In the genomic region with DNA sequence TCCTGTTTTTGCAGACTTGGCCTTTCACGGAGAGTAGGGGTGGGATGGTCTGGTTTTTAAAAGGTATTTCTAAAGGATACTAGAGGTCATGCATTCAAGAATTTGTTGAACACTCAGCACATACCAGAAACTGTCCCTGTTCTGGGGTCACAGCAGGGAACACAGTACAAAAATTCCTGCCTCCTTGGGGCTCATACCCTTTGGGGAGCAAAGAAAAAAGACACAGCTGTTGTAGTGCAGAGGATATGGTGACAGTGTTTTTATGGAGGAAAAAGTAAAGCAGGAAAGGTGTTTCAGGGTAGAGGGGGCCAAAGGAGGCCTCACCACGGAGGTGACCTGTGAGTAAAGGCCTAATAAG, we compare ENCODE assay signal across 13 cellular contexts. TPM values are rescaled to one million over a fixed set of nuclear protein-coding genes. Genes with fewer than 3 reads are reported as not detected.
A peak's percentile ranks its signal among the peaks of the same experiment; 100 is the strongest.
DNase-seq lines count a peak whose midpoint lies in the region; ATAC-seq and TF ChIP-seq lines count a peak whose summit lies in the region.
"Had no signal": no experiment of that assay in that cellular context is flagged by ENCODE, and none has a peak within 500 bp of the region (broad histone marks: within the 10 kb centered on the region; RNA-seq: fewer than 3 reads in every experiment).

No MANE protein-coding gene starts in this region.

- H3K27ac Mint-ChIP-seq in CD4-positive, alpha-beta T cell = peak overlapping the region; percentile 32
- peak overlapping the region; percentile 49 for H3K27ac Mint-ChIP-seq in T-helper 17 cell

- H3K4me3 ChIP-seq in mesenchymal stem cell (ENCODE audit: insufficient read depth in 1 of 2, low read depth in 1 of 2, low read length in 2 of 2) = no peak overlapping the region
- no peak overlapping the region for H3K4me3 ChIP-seq in SK-N-SH (ENCODE audit: low read depth in 2 of 2, low read length in 1 of 2)
- H3K4me3 ChIP-seq: thoracic aorta had no signal

- TF ChIP-seq EP300 in SK-N-SH (IDR thresholded peaks at IDR 0.05; ENCODE audit: borderline replicate concordance in 1 of 2, low read depth in 1 of 2, low read length in 1 of 2) = no peak

- no peaks in the 10 kb centered on the region for H3K9me3 ChIP-seq in CD4-positive, alpha-beta T cell (ENCODE audit: control insufficient read depth, low read length)
- no peaks in the 10 kb centered on the region for H3K9me3 ChIP-seq in T-helper 17 cell (ENCODE audit: control insufficient read depth, low read length, poor library complexity, severe bottlenecking)
- no peaks in the 10 kb centered on the region for H3K9me3 ChIP-seq in mesenchymal stem cell (ENCODE audit: control insufficient read depth, low read length)
- no peaks in the 10 kb centered on the region for H3K9me3 ChIP-seq in SK-N-SH
- H3K9me3 ChIP-seq: thoracic aorta had no signal

- H3K23ac ChIP-seq in mesenchymal stem cell (ENCODE audit: low read length in 2 of 2) = no peak overlapping the region

- H3K9me2 ChIP-seq in SK-N-SH = no peaks in the 10 kb centered on the region

- H3K36me3 Mint-ChIP-seq in CD4-positive, alpha-beta T cell (ENCODE audit: low read depth) = peaks cover 56% of the 10 kb centered on the region
- H3K36me3 Mint-ChIP-seq in T-helper 17 cell (ENCODE audit: low read depth) = peaks cover 6% of the 10 kb centered on the region

- H3K4me3 Mint-ChIP-seq in CD4-positive, alpha-beta T cell = no peak overlapping the region
- H3K4me3 Mint-ChIP-seq in T-helper 17 cell = peak overlapping the region; percentile 67

- H3K9me3 Mint-ChIP-seq in CD4-positive, alpha-beta T cell = no peaks in the 10 kb centered on the region
- H3K9me3 Mint-ChIP-seq: CD8-positive, alpha-beta memory T cell had no signal

- ATAC-seq in CD4-positive, alpha-beta T cell (ENCODE audit: poor library complexity) = no peak
- ATAC-seq in T-helper 17 cell (no peak), GM21737 (IDR thresholded peaks at IDR 0.05; ENCODE audit: unreplicated experiment) (no peak), GM18511 (IDR thresholded peaks at IDR 0.05; ENCODE audit: unreplicated experiment) (no peak)

- no peak overlapping the region for H3K18ac ChIP-seq in mesenchymal stem cell (ENCODE audit: low read depth in 1 of 2, low read length in 2 of 2)

- no peak overlapping the region for H4K91ac ChIP-seq in mesenchymal stem cell (ENCODE audit: low read length)

- peaks cover 33% of the 10 kb centered on the region for H3K79me2 ChIP-seq in SK-N-SH (ENCODE audit: insufficient read depth)

- no peak overlapping the region for H2AK5ac ChIP-seq in mesenchymal stem cell (ENCODE audit: low read length, severe bottlenecking)

- peaks cover 61% of the 10 kb centered on the region for H4K20me1 ChIP-seq in SK-N-SH (ENCODE audit: insufficient read depth)

- peaks cover 10% of the 10 kb centered on the region for H3K4me1 Mint-ChIP-seq in CD4-positive, alpha-beta T cell (ENCODE audit: low read depth)
- H3K4me1 Mint-ChIP-seq in T-helper 17 cell = peaks cover 20% of the 10 kb centered on the region

- no peak overlapping the region for H2BK120ac ChIP-seq in mesenchymal stem cell (ENCODE audit: low read depth, low read length)

- CTCF ChIA-PET in CD4-positive, alpha-beta T cell (lab: Charles Lee) = no interaction called here
- CTCF ChIA-PET in SK-N-SH (lab: Yijun Ruan, JAX) = interaction anchor here (1.1 to 1.8 kb wide), 3 partner anchors 8 to 135 kb away, joined by 4 to 11 read pairs (median 6); a partner anchor contains a TSS

- no peak for DNase-seq in CD4-positive, alpha-beta T cell
- DNase-seq in T-helper 17 cell (no peak), mesenchymal stem cell (no peak), SK-N-SH (no peak)
- DNase-seq: CD8-positive, alpha-beta memory T cell; NCI-H2029; stimulated activated CD4-positive, alpha-beta T cell treated with anti-CD3 and anti-CD28 coated beads, Interleukin-4, amount 100 ng/mL, for 1 hour had no signal

- TF ChIP-seq CTCF in CD4-positive, alpha-beta T cell (IDR thresholded peaks at IDR 0.05) = no peak
- no peak for TF ChIP-seq CTCF in SK-N-SH (IDR thresholded peaks at IDR 0.05)

- no peak overlapping the region for H2BK12ac ChIP-seq in mesenchymal stem cell (ENCODE audit: low read length in 2 of 2)

- no peaks in the 10 kb centered on the region for H3K27me3 Mint-ChIP-seq in CD4-positive, alpha-beta T cell
- no peaks in the 10 kb centered on the region for H3K27me3 Mint-ChIP-seq in T-helper 17 cell
- H3K27me3 Mint-ChIP-seq: CD8-positive, alpha-beta memory T cell had no signal

- no peak overlapping the region for H3K4ac ChIP-seq in mesenchymal stem cell (ENCODE audit: low read depth in 1 of 2, low read length in 2 of 2)

- peaks cover 22% of the 10 kb centered on the region for H3K79me1 ChIP-seq in mesenchymal stem cell (replicated peaks; ENCODE audit: low read length, poor library complexity, severe bottlenecking)

- intact Hi-C loops in CD4-positive, alpha-beta T cell (cut with DNase I, micrococcal nuclease) = loop anchor here in 1 of 2 experiments (10.0 kb wide), 1 partner anchor 494 kb away; no protein-coding TSS in a partner anchor

- H3K9ac ChIP-seq in mesenchymal stem cell (ENCODE audit: low read length) = no peak overlapping the region
- H3K9ac ChIP-seq in SK-N-SH = no peak overlapping the region

- H3K4me1 ChIP-seq in mesenchymal stem cell (ENCODE audit: control insufficient read depth, insufficient read depth, low read depth, low read length) (peaks cover 19% of the 10 kb centered on the region), SK-N-SH (ENCODE audit: control insufficient read depth in 1 of 2, insufficient read depth in 2 of 2, low read depth in 1 of 2, low read length in 1 of 2) (peaks cover 0 to 16% of the 10 kb centered on the region in 2 experiments; a peak in 3 of 4 replicates)

- POLR2A ChIA-PET in CD4-positive, alpha-beta T cell (lab: Charles Lee) = no interaction called here
- POLR2A ChIA-PET in SK-N-SH (lab: Yijun Ruan, JAX) = interaction anchor here (1.1 to 1.5 kb wide), 3 partner anchors 7 to 180 kb away, joined by 3 to 7 read pairs (median 6); no protein-coding TSS in a partner anchor

- no peaks in the 10 kb centered on the region for H3K27me3 ChIP-seq in CD4-positive, alpha-beta T cell (ENCODE audit: control insufficient read depth, insufficient read depth, low read length)
- no peaks in the 10 kb centered on the region for H3K27me3 ChIP-seq in mesenchymal stem cell (ENCODE audit: control insufficient read depth in 1 of 2, insufficient read depth in 1 of 2, low read length in 2 of 2)
- no peaks in the 10 kb centered on the region for H3K27me3 ChIP-seq in SK-N-SH (ENCODE audit: insufficient read depth)

- no peak overlapping the region for H2BK15ac ChIP-seq in mesenchymal stem cell (ENCODE audit: low read depth, poor library complexity, severe bottlenecking)

- H3K4me2 ChIP-seq in mesenchymal stem cell (ENCODE audit: low read length, poor library complexity, severe bottlenecking) (no peak overlapping the region), SK-N-SH (no peak overlapping the region)

- H2BK5ac ChIP-seq in mesenchymal stem cell (ENCODE audit: low read depth, low read length, poor library complexity, severe bottlenecking) = no peak overlapping the region

- no peak for TF ChIP-seq RAD21 in SK-N-SH (IDR thresholded peaks at IDR 0.05; ENCODE audit: low read length)

- H2AFZ ChIP-seq in mesenchymal stem cell (ENCODE audit: low read depth, low read length) = no peak overlapping the region
- no peak overlapping the region for H2AFZ ChIP-seq in SK-N-SH (ENCODE audit: low read depth)

- peak overlapping the region; percentile 38 for H4K8ac ChIP-seq in mesenchymal stem cell (ENCODE audit: low read length)

- WGBS in mesenchymal stem cell = 70% methylated on average over 2 of the region's 2 CpGs
- 63% methylated on average over 2 of the region's 2 CpGs for WGBS in SK-N-SH (ENCODE audit: low lambda C conversion rate)

- H3F3A ChIP-seq in SK-N-SH (replicated peaks; ENCODE audit: insufficient read depth) = peaks cover 60% of the 10 kb centered on the region

- H3K14ac ChIP-seq in mesenchymal stem cell (ENCODE audit: low read length in 2 of 2) = no peak overlapping the region

- H3K36me3 ChIP-seq in mesenchymal stem cell (ENCODE audit: control insufficient read depth in 1 of 2, insufficient read depth in 2 of 2, low read depth in 1 of 2, low read length in 2 of 2) = peaks cover 50 to 61% of the 10 kb centered on the region in 2 experiments
- peaks cover 42 to 57% of the 10 kb centered on the region in 2 experiments for H3K36me3 ChIP-seq in SK-N-SH (replicated peaks in 1 of 2; ENCODE audit: control insufficient read depth in 1 of 2, insufficient read depth in 2 of 2, low read length in 1 of 2)

- no peak overlapping the region for H3K27ac ChIP-seq in CD4-positive, alpha-beta T cell (ENCODE audit: low read depth, low read length)
- H3K27ac ChIP-seq in mesenchymal stem cell (ENCODE audit: low read length, poor library complexity, severe bottlenecking) (peak overlapping the region; percentile 15), SK-N-SH (ENCODE audit: low read depth in 2 of 2, low read length in 1 of 2) (peak overlapping the region in 1 of 2 experiments; percentile 4; a peak in 1 of 4 replicates)
- H3K27ac ChIP-seq: thoracic aorta, VCaP had no signal

RNA-seq across cellular contexts. Expression of a gene that starts 8.4 kb away (rescaled TPM):
- total RNA-seq in CD4-positive, alpha-beta T cell = 100 to 1,000 TPM; 231 to 234 TPM
- 100 to 1,000 TPM; 233 to 240 TPM for total RNA-seq in T-helper 17 cell
- 107 TPM for polyA plus RNA-seq in mesenchymal stem cell (2013, experiment 1 of 2)
- 99.1 TPM for polyA plus RNA-seq in mesenchymal stem cell (2013, experiment 2 of 2)
- 212 and 308 TPM in 2 replicates for polyA plus RNA-seq in SK-N-SH (2012; rRNA removed)
- 158 and 172 TPM in 2 replicates for polyA plus RNA-seq in SK-N-SH (2012; cell fraction: cytosol; rRNA removed)
- 372 and 424 TPM in 2 replicates for polyA plus RNA-seq in SK-N-SH (2012; cell fraction: nucleus; rRNA removed)

RNA-seq across cellular contexts. Expression of a gene that starts 32.1 kb away (rescaled TPM):
- not detected for total RNA-seq in CD4-positive, alpha-beta T cell
- total RNA-seq in T-helper 17 cell = not detected
- 0.01 TPM for polyA plus RNA-seq in mesenchymal stem cell (2013, experiment 1 of 2)
- not detected for polyA plus RNA-seq in mesenchymal stem cell (2013, experiment 2 of 2)
- polyA plus RNA-seq in SK-N-SH (2012; rRNA removed) = not detected in 2 replicates
- polyA plus RNA-seq in SK-N-SH (2012; cell fraction: cytosol; rRNA removed) = not detected in 2 replicates
- polyA plus RNA-seq in SK-N-SH (2012; cell fraction: nucleus; rRNA removed) = not detected in 2 replicates
- total RNA-seq: CD8-positive, alpha-beta memory T cell; endothelial cell of umbilical vein; thoracic aorta had no signal
- polyA plus RNA-seq: CD8-positive, alpha-beta memory T cell; endothelial cell of umbilical vein; neural cell had no signal

RNA-seq across cellular contexts. Expression of a gene that starts 49.7 kb away (rescaled TPM):
- total RNA-seq in CD4-positive, alpha-beta T cell = 100 to 1,000 TPM; 289 to 297 TPM
- total RNA-seq in T-helper 17 cell = 100 to 1,000 TPM; 146 to 163 TPM
- polyA plus RNA-seq in mesenchymal stem cell (2013, experiment 1 of 2) = 15.6 TPM
- 14.5 TPM for polyA plus RNA-seq in mesenchymal stem cell (2013, experiment 2 of 2)
- 132 TPM in 2 replicates for polyA plus RNA-seq in SK-N-SH (2012; rRNA removed)
- polyA plus RNA-seq in SK-N-SH (2012; cell fraction: cytosol; rRNA removed) = 57.7 and 95.4 TPM in 2 replicates
- 195 and 221 TPM in 2 replicates for polyA plus RNA-seq in SK-N-SH (2012; cell fraction: nucleus; rRNA removed)

RNA-seq across cellular contexts. Expression of a gene that starts 56.5 kb away (rescaled TPM):
- under 1 TPM in 1 of 2 experiments, not detected in 1; 0.59 TPM for total RNA-seq in CD4-positive, alpha-beta T cell
- total RNA-seq in T-helper 17 cell = not detected
- not detected for polyA plus RNA-seq in mesenchymal stem cell (2013, experiment 1 of 2)
- 0.16 TPM for polyA plus RNA-seq in mesenchymal stem cell (2013, experiment 2 of 2)
- not detected in 2 replicates for polyA plus RNA-seq in SK-N-SH (2012; rRNA removed)
- polyA plus RNA-seq in SK-N-SH (2012; cell fraction: cytosol; rRNA removed) = not detected in 2 replicates
- not detected in 2 replicates for polyA plus RNA-seq in SK-N-SH (2012; cell fraction: nucleus; rRNA removed)
- total RNA-seq: endothelial cell of umbilical vein, thoracic aorta had no signal
- polyA plus RNA-seq: endothelial cell of umbilical vein, neural cell had no signal

RNA-seq across cellular contexts. Expression of a gene that starts 57.3 kb away (rescaled TPM):
- 100 to 1,000 TPM in 1 of 2 experiments, 10 to 100 TPM in 1; 93.1 to 104 TPM for total RNA-seq in CD4-positive, alpha-beta T cell
- total RNA-seq in T-helper 17 cell = 100 to 1,000 TPM; 103 to 119 TPM
- polyA plus RNA-seq in mesenchymal stem cell (2013, experiment 1 of 2) = 38.1 TPM
- 36.9 TPM for polyA plus RNA-seq in mesenchymal stem cell (2013, experiment 2 of 2)
- 24.2 and 27.4 TPM in 2 replicates for polyA plus RNA-seq in SK-N-SH (2012; rRNA removed)
- 15.8 and 24.5 TPM in 2 replicates for polyA plus RNA-seq in SK-N-SH (2012; cell fraction: cytosol; rRNA removed)
- polyA plus RNA-seq in SK-N-SH (2012; cell fraction: nucleus; rRNA removed) = 14.1 and 24.6 TPM in 2 replicates
